22 cellular contexts compared by ENCODE assay signal in genomic region chr5:78766412-78766762, GRCh38.
DNase-seq lines count a peak whose midpoint lies in the region; ATAC-seq and TF ChIP-seq lines count a peak whose summit lies in the region.
"Had no signal": no experiment of that assay in that cellular context is flagged by ENCODE, and none has a peak within 500 bp of the region (broad histone marks: within the 10 kb centered on the region; RNA-seq: fewer than 3 reads in every experiment).

No MANE protein-coding gene starts in this region.

- intact Hi-C loops in OCI-LY7 (cut with micrococcal nuclease; ENCODE audit: unreplicated experiment): no loop called here

- POLR2A ChIA-PET in OCI-LY7 (lab: Charles Lee): interaction anchor here (0.6 to 2.5 kb wide), 4 partner anchors 8 to 1486 kb away, joined by 3 to 9 read pairs (median 6); no protein-coding TSS in a partner anchor

- no peak overlapping the region for H3K4me3 Mint-ChIP-seq in stimulated activated effector memory CD8-positive, alpha-beta T cell treated with anti-CD3 and anti-CD28 coated beads, Interleukin-12 subunit alpha, Interleukin-12 subunit beta, amount 100 ng/mL, for 72 hours
- H3K4me3 Mint-ChIP-seq: B cell, CD14-positive monocyte had no signal

- no peak overlapping the region for H3K27ac Mint-ChIP-seq in stimulated activated effector memory CD8-positive, alpha-beta T cell treated with anti-CD3 and anti-CD28 coated beads, Interleukin-12 subunit alpha, Interleukin-12 subunit beta, amount 100 ng/mL, for 72 hours
- H3K27ac Mint-ChIP-seq: B cell, CD14-positive monocyte had no signal

- H3K9me2 ChIP-seq in OCI-LY7 (ENCODE audit: insufficient read depth, low read length) (no peaks in the 10 kb centered on the region), hepatocyte (replicated peaks; ENCODE audit: insufficient read depth) (no peaks in the 10 kb centered on the region)

- H3K79me2 ChIP-seq in OCI-LY7 (ENCODE audit: insufficient read depth, low read depth, low read length) (no peaks in the 10 kb centered on the region), hepatocyte (no peaks in the 10 kb centered on the region)

- no peaks in the 10 kb centered on the region for H3K27me3 ChIP-seq in hepatocyte
- H3K27me3 ChIP-seq in stomach smooth muscle (ENCODE audit: control insufficient read depth in 1 of 2, insufficient read depth in 2 of 2, low read length in 2 of 2): no peaks in the 10 kb centered on the region

- no peak overlapping the region for H3K4me2 ChIP-seq in OCI-LY7 (ENCODE audit: low read length)
- H3K4me2 ChIP-seq in hepatocyte: peak overlapping the region; percentile 58

- in situ Hi-C loops in KBM-7 (cut with MboI; ENCODE audit: low pct_unique_long_range_greater_than_20kb, low sequenced_read_pairs): no loop called here

- BruUV-seq in OCI-LY7 (replicated peaks; lab: Mats Ljungman, UMichigan): no TSS peak

- H3K4me3 ChIP-seq in OCI-LY7 (ENCODE audit: low read depth, low read length, poor library complexity, severe bottlenecking) (no peak overlapping the region), hepatocyte (no peak overlapping the region), stomach smooth muscle (ENCODE audit: low read length in 2 of 2) (peak overlapping the region in 1 of 2 donors; percentile 29)
- H3K4me3 ChIP-seq: K562 had no signal

- H4K20me1 ChIP-seq in OCI-LY7 (ENCODE audit: insufficient read depth, low read length) (no peaks in the 10 kb centered on the region), hepatocyte (ENCODE audit: insufficient read depth, poor library complexity, severe bottlenecking) (no peaks in the 10 kb centered on the region)

- H3K9me3 ChIP-seq in OCI-LY7 (ENCODE audit: low read length) (no peaks in the 10 kb centered on the region), hepatocyte (ENCODE audit: low read depth) (no peaks in the 10 kb centered on the region), stomach smooth muscle (ENCODE audit: control insufficient read depth in 2 of 2, low read length in 2 of 2) (no peaks in the 10 kb centered on the region)

- peaks cover 84% of the 10 kb centered on the region for H3K4me1 ChIP-seq in OCI-LY7 (ENCODE audit: insufficient read depth, low read length, poor library complexity, severe bottlenecking)
- H3K4me1 ChIP-seq in hepatocyte (ENCODE audit: insufficient read depth): peaks cover 18% of the 10 kb centered on the region
- peaks cover 21% of the 10 kb centered on the region for H3K4me1 ChIP-seq in stomach smooth muscle (ENCODE audit: control insufficient read depth, insufficient read depth, low read length)

- 42% methylated on average over 5 of the region's 5 CpGs for WGBS in hepatocyte (ENCODE audit: low lambda C conversion rate, missing lambda C conversion rate)

- peak overlapping the region in 1 of 2 donors; percentile 36 for H3K9ac ChIP-seq in stomach smooth muscle (ENCODE audit: low read length in 2 of 2)

- ATAC-seq in omental fat pad (ENCODE audit: low FRiP score) (peak; percentile 60), HG02981 (IDR thresholded peaks at IDR 0.05; ENCODE audit: unreplicated experiment) (no peak)
- ATAC-seq in stimulated activated effector memory CD8-positive, alpha-beta T cell treated with anti-CD3 and anti-CD28 coated beads, Interleukin-12 subunit alpha, Interleukin-12 subunit beta, amount 100 ng/mL, for 72 hours: no peak
- ATAC-seq: K562, Right ventricle myocardium inferior had no signal

- TF ChIP-seq CTCF in OCI-LY7 (conservative IDR thresholded peaks at IDR 0.05; ENCODE audit: low read length): no peak
- no peak for TF ChIP-seq CTCF in hepatocyte (IDR thresholded peaks at IDR 0.05; ENCODE audit: poor library complexity)
- no peak for TF ChIP-seq CTCF in omental fat pad (IDR thresholded peaks at IDR 0.05)

- no peaks in the 10 kb centered on the region for H3K36me3 Mint-ChIP-seq in stimulated activated effector memory CD8-positive, alpha-beta T cell treated with anti-CD3 and anti-CD28 coated beads, Interleukin-12 subunit alpha, Interleukin-12 subunit beta, amount 100 ng/mL, for 72 hours
- H3K36me3 Mint-ChIP-seq: CD14-positive monocyte had no signal

- H3K4me1 Mint-ChIP-seq in stimulated activated effector memory CD8-positive, alpha-beta T cell treated with anti-CD3 and anti-CD28 coated beads, Interleukin-12 subunit alpha, Interleukin-12 subunit beta, amount 100 ng/mL, for 72 hours: no peaks in the 10 kb centered on the region

- no peaks in the 10 kb centered on the region for H3K36me3 ChIP-seq in OCI-LY7 (ENCODE audit: insufficient read depth, low read length)
- no peaks in the 10 kb centered on the region for H3K36me3 ChIP-seq in hepatocyte (replicated peaks; ENCODE audit: insufficient read depth, low read depth)
- no peaks in the 10 kb centered on the region for H3K36me3 ChIP-seq in stomach smooth muscle (ENCODE audit: control insufficient read depth in 2 of 2, insufficient read depth in 2 of 2, low read length in 2 of 2)

- no peak for DNase-seq in OCI-LY7 (ENCODE audit: low spot score)
- peak; percentile 19 for DNase-seq in hepatocyte (ENCODE audit: low spot score)
- DNase-seq in omental fat pad (ENCODE audit: low spot score): no peak
- no peak for DNase-seq in midbrain (lab: John Stamatoyannopoulos, UW)
- no peak for DNase-seq in stimulated activated effector memory CD8-positive, alpha-beta T cell treated with anti-CD3 and anti-CD28 coated beads, Interleukin-12 subunit alpha, Interleukin-12 subunit beta, amount 100 ng/mL, for 72 hours (ENCODE audit: low spot score in 2 of 2)
- DNase-seq in KBM-7: no peak
- DNase-seq: DMS53, GDM1, H7, MM.1S, NCI-H1092, NCI-H1436, NCI-H2029, NCI-H345, NCI-H524 treated with DMSO at 0.1 percent for 48 hours, NCI-H82 had no signal

- H2AFZ ChIP-seq in OCI-LY7 (ENCODE audit: low read length) (peak overlapping the region; percentile 37; the same call in 1 of the 2 replicates), hepatocyte (no peak overlapping the region)

- CTCF ChIA-PET in OCI-LY7 (lab: Charles Lee; ENCODE audit: unreplicated experiment): no interaction called here

- peaks cover 3% of the 10 kb centered on the region for H3K9me3 Mint-ChIP-seq in stimulated activated effector memory CD8-positive, alpha-beta T cell treated with anti-CD3 and anti-CD28 coated beads, Interleukin-12 subunit alpha, Interleukin-12 subunit beta, amount 100 ng/mL, for 72 hours

- H3K27ac ChIP-seq in OCI-LY7 (ENCODE audit: low read depth, low read length, poor library complexity, severe bottlenecking) (no peak overlapping the region), hepatocyte (peak overlapping the region; percentile 49), stomach smooth muscle (ENCODE audit: low read length) (peak overlapping the region; percentile 74)
